ENCODE assay signal across 12 cellular contexts in the genomic region with DNA sequence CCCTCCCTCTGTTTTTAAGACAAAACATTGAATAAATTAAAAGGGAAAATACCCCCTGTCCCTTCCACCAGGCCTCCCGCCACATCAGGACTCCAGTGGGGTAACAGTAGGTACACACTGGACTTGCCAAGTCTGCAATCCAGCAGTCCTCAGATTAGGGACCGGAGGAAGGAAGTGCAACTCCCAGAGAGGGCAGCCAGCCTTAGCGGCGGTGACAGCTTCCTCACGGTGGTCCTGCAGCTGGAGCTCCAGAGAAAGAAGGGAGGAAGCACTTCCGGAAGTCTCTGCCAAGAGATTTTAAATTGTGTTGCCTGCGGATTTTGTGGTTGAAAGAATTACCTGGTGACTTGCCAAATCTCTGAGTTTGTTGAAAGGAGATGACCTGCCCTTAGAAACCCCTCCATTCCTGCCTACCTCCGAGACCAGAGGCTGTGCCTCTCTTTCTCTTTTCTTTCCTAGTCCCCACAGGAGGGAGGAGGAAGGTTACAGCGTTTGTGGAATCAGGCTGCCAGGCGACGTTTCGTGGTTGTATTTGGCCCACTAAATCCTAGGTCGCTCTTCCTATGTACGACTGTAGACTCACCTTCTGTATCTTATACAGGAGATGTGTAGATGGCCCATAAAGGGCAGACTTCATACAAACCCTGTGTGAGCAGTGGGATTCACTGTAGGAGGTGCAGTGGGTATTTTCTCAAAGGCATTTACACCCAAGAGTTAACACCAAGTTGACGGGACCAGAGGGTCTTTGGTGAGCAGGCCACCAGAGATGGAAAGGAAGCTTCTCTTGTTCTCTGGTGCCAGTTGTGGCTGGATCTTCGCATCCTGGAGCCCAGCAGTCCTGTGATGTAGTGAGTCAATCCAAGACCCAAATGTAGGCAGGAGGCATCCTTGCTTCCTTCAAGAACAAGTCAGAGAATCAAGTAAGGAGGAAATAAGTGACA.
DNase-seq lines count a peak whose midpoint lies in the region; ATAC-seq and TF ChIP-seq lines count a peak whose summit lies in the region.
"Had no signal": no experiment of that assay in that cellular context is flagged by ENCODE, and none has a peak within 500 bp of the region (broad histone marks: within the 10 kb centered on the region; RNA-seq: fewer than 3 reads in every experiment).

No MANE protein-coding gene starts in this region.

- no peak for TF ChIP-seq CTCF in PC-3 (conservative IDR thresholded peaks at IDR 0.05; ENCODE audit: low read depth, low read length)
- TF ChIP-seq CTCF in dorsolateral prefrontal cortex (IDR thresholded peaks at IDR 0.05 in 54 of 56, conservative IDR thresholded peaks at IDR 0.05 in 2 of 56; ENCODE audit: low read depth in 1 of 56, partially characterized antibody in 56 of 56): no peak

- peak overlapping the region; percentile 84 to 97 (median 94) for H3K4me2 ChIP-seq in BLaER1 treated with 17β-estradiol and CSF1 and Interleukin-3, amounts not matched to agents 10 nM and 100 nM
- H3K4me2 ChIP-seq in PC-3 (ENCODE audit: low read length): no peak overlapping the region

- CTCF ChIA-PET in PC-3 (lab: Charles Lee): no interaction called here

- H3F3A ChIP-seq in PC-3 (ENCODE audit: low read length, unreplicated experiment): no peaks in the 10 kb centered on the region

- H3K9me2 ChIP-seq in PC-3 (replicated peaks; ENCODE audit: low read length): no peaks in the 10 kb centered on the region

- DNase-seq in Daoy (ENCODE audit: low read depth) (peak; percentile 74), PC-3 (peak; percentile 15), left ventricle myocardium superior (peak; percentile 1), dorsolateral prefrontal cortex (no peak), AG08396 (ENCODE audit: low spot score) (no peak)
- DNase-seq: activated CD8-positive, alpha-beta memory T cell treated with anti-CD3 and anti-CD28 coated beads, Interleukin-2, amount 50 U/mL, for 48 hours; NCI-H524 treated with DMSO at 0.1 percent for 48 hours; stimulated activated naive CD4-positive, alpha-beta T cell had no signal

- peak overlapping the region in 4 of 11 experiments; percentile 15 to 52 (median 46); a peak in 6 of 22 replicates for H3K27ac ChIP-seq in BLaER1 treated with 17β-estradiol and CSF1 and Interleukin-3, amounts not matched to agents 10 nM and 100 nM
- H3K27ac ChIP-seq in PC-3 (ENCODE audit: low read length): no peak overlapping the region
- H3K27ac ChIP-seq in dorsolateral prefrontal cortex: no peak overlapping the region
- H3K27ac ChIP-seq: neutrophil had no signal

- no peak overlapping the region for H2AFZ ChIP-seq in PC-3 (ENCODE audit: low read length)

- BruUV-seq in PC-3 (replicated peaks; lab: Mats Ljungman, UMichigan): no TSS peak

- H3K9me3 ChIP-seq in BLaER1 treated with 17β-estradiol and CSF1 and Interleukin-3, amounts not matched to agents 10 nM and 100 nM (replicated peaks in 1 of 11): no peaks in the 10 kb centered on the region
- no peaks in the 10 kb centered on the region for H3K9me3 ChIP-seq in PC-3 (ENCODE audit: low read length)
- H3K9me3 ChIP-seq: neutrophil had no signal

- H3K36me3 ChIP-seq in BLaER1 treated with 17β-estradiol and CSF1 and Interleukin-3, amounts not matched to agents 10 nM and 100 nM: no peaks in the 10 kb centered on the region
- H3K36me3 ChIP-seq in PC-3 (ENCODE audit: low read depth, low read length): no peaks in the 10 kb centered on the region
- H3K36me3 ChIP-seq: neutrophil had no signal

- H4K20me1 ChIP-seq in BLaER1 treated with 17β-estradiol and CSF1 and Interleukin-3, amounts not matched to agents 10 nM and 100 nM: peaks cover 0 to 86% (median 52%) of the 10 kb centered on the region in 11 experiments; a peak in 19 of 22 replicates
- no peaks in the 10 kb centered on the region; the same call in 1 of the 2 replicates for H4K20me1 ChIP-seq in PC-3 (ENCODE audit: low read length)

- intact Hi-C loops in PC-3 (cut with micrococcal nuclease): no loop called here
- intact Hi-C loops in left ventricle myocardium superior (cut with micrococcal nuclease): no loop called here
- intact Hi-C loops in dorsolateral prefrontal cortex (cut with DNase I): loop anchor here (5.0 kb wide), 3 partner anchors 82 to 452 kb away; a partner anchor contains a TSS

- peaks cover 98 to 100% (median 100%) of the 10 kb centered on the region in 11 experiments for H3K27me3 ChIP-seq in BLaER1 treated with 17β-estradiol and CSF1 and Interleukin-3, amounts not matched to agents 10 nM and 100 nM
- H3K27me3 ChIP-seq in PC-3 (ENCODE audit: low read length) (peaks cover 60% of the 10 kb centered on the region), dorsolateral prefrontal cortex (peaks cover 44 to 100% (median 96%) of the 10 kb centered on the region in 45 donors)

- no peaks in the 10 kb centered on the region for H3K79me2 ChIP-seq in PC-3 (ENCODE audit: low read length)

- POLR2A ChIA-PET in PC-3 (lab: Charles Lee; ENCODE audit: unreplicated experiment): no interaction called here

- H3K4me1 ChIP-seq in BLaER1 treated with 17β-estradiol and CSF1 and Interleukin-3, amounts not matched to agents 10 nM and 100 nM: peaks cover 58 to 70% (median 67%) of the 10 kb centered on the region in 10 experiments
- no peaks in the 10 kb centered on the region for H3K4me1 ChIP-seq in PC-3 (ENCODE audit: insufficient read depth, low read length)

- ATAC-seq in PC-3 (no peak), left ventricle myocardium superior (no peak), GM18520 (IDR thresholded peaks at IDR 0.05; ENCODE audit: unreplicated experiment) (no peak)
- ATAC-seq: esophagus mucosa had no signal

- peak overlapping the region in 2 of 11 experiments; percentile 42 to 63; a peak in 2 of 22 replicates for H3K9ac ChIP-seq in BLaER1 treated with 17β-estradiol and CSF1 and Interleukin-3, amounts not matched to agents 10 nM and 100 nM
- no peak overlapping the region for H3K9ac ChIP-seq in PC-3 (ENCODE audit: low read length)

- peak overlapping the region; percentile 44 to 69 (median 54); a peak in 18 of 20 replicates for H3K4me3 ChIP-seq in BLaER1 treated with 17β-estradiol and CSF1 and Interleukin-3, amounts not matched to agents 10 nM and 100 nM
- H3K4me3 ChIP-seq in PC-3 (ENCODE audit: low read length) (no peak overlapping the region), dorsolateral prefrontal cortex (peak overlapping the region in 1 of 59 donors; percentile 38)

Comparison
In these comparisons a context has a peak if more than half of its experiments do, and no peak if none do; other contexts are left out.
1. DNase-seq: peak in Daoy (single experiment), PC-3 (single experiment) and left ventricle myocardium superior (single experiment); none in dorsolateral prefrontal cortex (0 of 10) and AG08396 (single experiment).
2. intact Hi-C loops: an anchor here in dorsolateral prefrontal cortex (5.0 kb wide); none called in PC-3 and left ventricle myocardium superior.